In genomic region chr3:68787227-68787626, GRCh38 we compare ENCODE assay signal across 13 cellular contexts.
DNase-seq lines count a peak whose midpoint lies in the region; TF ChIP-seq lines count a peak whose summit lies in the region.
"Had no signal": no experiment of that assay in that cellular context is flagged by ENCODE, and none has a peak within 500 bp of the region (broad histone marks: within the 10 kb centered on the region; RNA-seq: fewer than 3 reads in every experiment).

No MANE protein-coding gene starts in this region.

- H3K9me2 ChIP-seq in SK-N-SH: no peaks in the 10 kb centered on the region

- POLR2A ChIA-PET in SK-N-SH (lab: Yijun Ruan, JAX): no interaction called here

- CTCF ChIA-PET in SK-N-SH (lab: Yijun Ruan, JAX): no interaction called here

- no peak overlapping the region for H3K9ac ChIP-seq in SK-N-SH

- peaks cover 0 to 3% of the 10 kb centered on the region in 2 experiments; a peak in 2 of 4 replicates for H3K4me1 ChIP-seq in SK-N-SH (ENCODE audit: control insufficient read depth in 1 of 2, insufficient read depth in 2 of 2, low read depth in 1 of 2, low read length in 1 of 2)

- TF ChIP-seq EP300 in SK-N-SH (IDR thresholded peaks at IDR 0.05; ENCODE audit: borderline replicate concordance in 1 of 2, low read depth in 1 of 2, low read length in 1 of 2): peak in 1 of 2 experiments; percentile 43; a peak in 1 of 4 replicates

- H3F3A ChIP-seq in SK-N-SH (replicated peaks; ENCODE audit: insufficient read depth): no peaks in the 10 kb centered on the region

- no peaks in the 10 kb centered on the region for H3K9me3 ChIP-seq in SK-N-SH

- H3K27me3 ChIP-seq in SK-N-SH (ENCODE audit: insufficient read depth): no peaks in the 10 kb centered on the region

- WGBS in SK-N-SH (ENCODE audit: low lambda C conversion rate): 2% methylated on average over 6 of the region's 6 CpGs

- H3K4me3 ChIP-seq in SK-N-SH (ENCODE audit: low read depth in 2 of 2, low read length in 1 of 2): no peak overlapping the region

- no peaks in the 10 kb centered on the region for H3K79me2 ChIP-seq in SK-N-SH (ENCODE audit: insufficient read depth)

- DNase-seq in DMS 273 (lab: John Stamatoyannopoulos, UW; ENCODE audit: unreplicated experiment) (peak; percentile 13), DMS 273 treated with DMSO at 0.1 percent for 48 hours (lab: John Stamatoyannopoulos, UW) (no peak), NCI-H524 (lab: John Stamatoyannopoulos, UW) (peak; percentile 58 to 79), SK-N-SH (peak; percentile 45), glomerular visceral epithelial cell (ENCODE audit: extremely low spot score) (no peak), HUDEP-2 (lab: John Stamatoyannopoulos, UW; ENCODE audit: unreplicated experiment in 76 of 76) (no peak), NCI-H2081 (lab: John Stamatoyannopoulos, UW) (no peak)
- DNase-seq: CD8-positive, alpha-beta T cell; COR-L47; DMS53; GF-D8; IMR-90 had no signal

- TF ChIP-seq RAD21 in SK-N-SH (IDR thresholded peaks at IDR 0.05; ENCODE audit: low read length): no peak

- no peak overlapping the region for H3K27ac ChIP-seq in SK-N-SH (ENCODE audit: low read depth in 2 of 2, low read length in 1 of 2)
- H3K27ac ChIP-seq: 22Rv1 had no signal

- no peaks in the 10 kb centered on the region for H3K36me3 ChIP-seq in SK-N-SH (replicated peaks in 1 of 2; ENCODE audit: control insufficient read depth in 1 of 2, insufficient read depth in 2 of 2, low read length in 1 of 2)

- no peak for TF ChIP-seq CTCF in SK-N-SH (IDR thresholded peaks at IDR 0.05)

- H4K20me1 ChIP-seq in SK-N-SH (ENCODE audit: insufficient read depth): no peaks in the 10 kb centered on the region

- no peak overlapping the region for H3K4me2 ChIP-seq in SK-N-SH

- no peak overlapping the region for H2AFZ ChIP-seq in SK-N-SH (ENCODE audit: low read depth)

TF ChIP-seq in SK-N-SH, 30 proteins besides CTCF, POLR2A, EP300 and RAD21:
- TF ChIP-seq GATA2 (CRISPR knock-in tag; IDR thresholded peaks at IDR 0.05) (peak; percentile 74), RCOR1 (IDR thresholded peaks at IDR 0.05; ENCODE audit: low read length) (peak; percentile 81; the same call in 1 of the 2 replicates), FOXM1 (IDR thresholded peaks at IDR 0.05; ENCODE audit: low read depth) (no peak)
TF ChIP-seq in SK-N-SH: peak in this region for 2.

Comparison
In these comparisons a context has a peak if more than half of its experiments do, and no peak if none do; other contexts are left out.
1. DNase-seq: peak in DMS 273 (single experiment), NCI-H524 (2 of 2) and SK-N-SH (single experiment); none in DMS 273 treated with DMSO at 0.1 percent for 48 hours (single experiment), glomerular visceral epithelial cell (single experiment), HUDEP-2 (0 of 76) and NCI-H2081 (0 of 2).